In the genomic region with DNA sequence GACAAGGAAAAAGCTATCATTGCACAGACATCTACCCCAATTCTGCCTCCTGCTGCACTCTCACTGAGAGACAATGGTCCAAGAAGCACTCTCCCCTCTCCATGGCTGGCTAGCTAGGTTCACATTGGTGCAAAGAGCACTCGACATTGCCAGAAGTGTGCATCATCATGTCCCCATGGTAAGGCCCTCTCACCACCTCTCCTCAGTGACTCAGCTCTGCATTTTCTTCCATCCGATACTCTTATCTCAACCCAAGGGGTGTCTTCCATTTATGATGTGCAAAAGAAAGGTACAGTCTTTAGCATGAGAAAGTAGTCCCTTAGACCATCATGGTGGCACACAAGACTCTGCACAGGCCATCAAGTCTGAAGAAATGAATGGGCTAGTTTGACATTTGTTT, we compare ENCODE assay signal across 24 cellular contexts. TPM values are rescaled to one million over a fixed set of nuclear protein-coding genes. Genes with fewer than 3 reads are reported as not detected.
"Had no signal": no experiment of that assay in that cellular context is flagged by ENCODE, and none has a peak within 500 bp of the region (broad histone marks: within the 10 kb centered on the region; RNA-seq: fewer than 3 reads in every experiment).

No MANE protein-coding gene starts in this region.

- H3K36me3 ChIP-seq: colonic mucosa, esophagus muscularis mucosa, gastroesophageal sphincter, heart right ventricle, left lung, lower lobe of right lung had no signal

- H3K4me1 ChIP-seq: colonic mucosa, foreskin keratinocyte, left lung, lower lobe of right lung had no signal

- H3K9me3 ChIP-seq: colonic mucosa, esophagus muscularis mucosa, gastroesophageal sphincter, heart right ventricle, left lung, lower lobe of right lung, mucosa of descending colon had no signal

- H3K27ac ChIP-seq: colonic mucosa, epithelial cell of prostate, esophagus muscularis mucosa, foreskin keratinocyte, gastroesophageal sphincter, heart right ventricle, left lung, lower lobe of right lung had no signal

- DNase-seq: colonic mucosa; cortex of kidney; effector CD8-positive, alpha-beta T cell; effector memory CD8-positive, alpha-beta T cell; endodermal cell; foreskin keratinocyte; heart right ventricle; hippocampal formation; left cardiac atrium; left lung; left ventricle myocardium superior; lower lobe of right lung; mesenchymal stem cell; mucosa of descending colon; naive B cell had no signal

- H3K27me3 ChIP-seq: colonic mucosa, esophagus muscularis mucosa, foreskin keratinocyte, gastroesophageal sphincter, heart right ventricle, left lung had no signal

- H3K4me3 ChIP-seq: colonic mucosa, esophagus muscularis mucosa, gastroesophageal sphincter, heart right ventricle, left lung, lower lobe of right lung, mucosa of descending colon had no signal

- FAIRE-seq: endometrium, frontal cortex, islet of Langerhans, keratinocyte had no signal

RNA-seq across cellular contexts. Expression of a gene that starts 46.9 kb away (rescaled TPM):
- polyA plus RNA-seq: esophagus, fibroblast of lung, foreskin keratinocyte, keratinocyte had no signal
